In genomic region chr6:5507056-5507722, GRCh38 we compare ENCODE assay signal across 10 cellular contexts.
A peak's percentile ranks its signal among the peaks of the same experiment; 100 is the strongest.
DNase-seq lines count a peak whose midpoint lies in the region; ATAC-seq and TF ChIP-seq lines count a peak whose summit lies in the region.
"Had no signal": no experiment of that assay in that cellular context is flagged by ENCODE, and none has a peak within 500 bp of the region (broad histone marks: within the 10 kb centered on the region; RNA-seq: fewer than 3 reads in every experiment).

No MANE protein-coding gene starts in this region.

- H3K9me3 ChIP-seq in PC-3 (ENCODE audit: low read length), result no peaks in the 10 kb centered on the region
- H3K9me3 ChIP-seq: uterus had no signal

- no peaks in the 10 kb centered on the region for H3K9me2 ChIP-seq in PC-3 (replicated peaks; ENCODE audit: low read length)

- no peaks in the 10 kb centered on the region for H4K20me1 ChIP-seq in PC-3 (ENCODE audit: low read length)

- DNase-seq in activated naive CD4-positive, alpha-beta T cell treated with Interleukin-2 at 50 U/mL for 16 hours, result no peak
- DNase-seq in T-cell, result peak in 12 of 34 experiments; percentile 3 to 22 (median 12)
- DNase-seq in PC-3, result no peak
- DNase-seq in DMS 273 (lab: John Stamatoyannopoulos, UW; ENCODE audit: unreplicated experiment), result no peak
- no peak for DNase-seq in AML-193 (lab: John Stamatoyannopoulos, UW)
- no peak for DNase-seq in hippocampal formation (lab: John Stamatoyannopoulos, UW)
- DNase-seq: uterus had no signal

- H3K27me3 Mint-ChIP-seq in activated naive CD4-positive, alpha-beta T cell treated with anti-CD3 and anti-CD28 coated beads, Interleukin-2, amount 50 U/mL, for 24 hours, result no peaks in the 10 kb centered on the region
- H3K27me3 Mint-ChIP-seq in T-cell, result no peaks in the 10 kb centered on the region

- peaks cover 13% of the 10 kb centered on the region for H3K4me1 ChIP-seq in PC-3 (ENCODE audit: insufficient read depth, low read length)
- H3K4me1 ChIP-seq: uterus had no signal

- no peak overlapping the region for H2AFZ ChIP-seq in PC-3 (ENCODE audit: low read length)

- no peaks in the 10 kb centered on the region for H3K27me3 ChIP-seq in PC-3 (ENCODE audit: low read length)
- H3K27me3 ChIP-seq: uterus had no signal

- BruUV-seq in PC-3 (replicated peaks; lab: Mats Ljungman, UMichigan), result no TSS peak

- intact Hi-C loops in PC-3 (cut with micrococcal nuclease), result no loop called here

- POLR2A ChIA-PET in T-cell (lab: Charles Lee) (no interaction called here), PC-3 (lab: Charles Lee; ENCODE audit: unreplicated experiment) (interaction anchor here (0.6 kb wide), 1 partner anchor 9 kb away, joined by 5 read pairs; no protein-coding TSS in a partner anchor)

- H3K27ac ChIP-seq in PC-3 (ENCODE audit: low read length), result no peak overlapping the region
- H3K27ac ChIP-seq: uterus had no signal

- H3K9me3 Mint-ChIP-seq in activated naive CD4-positive, alpha-beta T cell treated with anti-CD3 and anti-CD28 coated beads, Interleukin-2, amount 50 U/mL, for 24 hours, result no peaks in the 10 kb centered on the region
- no peaks in the 10 kb centered on the region for H3K9me3 Mint-ChIP-seq in T-cell

- H3K36me3 Mint-ChIP-seq in activated naive CD4-positive, alpha-beta T cell treated with anti-CD3 and anti-CD28 coated beads, Interleukin-2, amount 50 U/mL, for 24 hours, result peaks cover 6% of the 10 kb centered on the region
- H3K36me3 Mint-ChIP-seq in T-cell, result peaks cover 16% of the 10 kb centered on the region

- no peaks in the 10 kb centered on the region for H3F3A ChIP-seq in PC-3 (ENCODE audit: low read length, unreplicated experiment)

- peak; percentile 86 for ATAC-seq in HG02884 (IDR thresholded peaks at IDR 0.05; ENCODE audit: unreplicated experiment)
- peak; percentile 49 to 92 (median 58) for ATAC-seq in T-cell (replicated peaks in 1 of 4)
- ATAC-seq in PC-3, result no peak

- CTCF ChIA-PET in T-cell (lab: Charles Lee) (interaction anchor here in 1 of 2 donors (0.7 to 1.2 kb wide), 4 partner anchors 9 to 36 kb away, joined by 3 read pairs; no protein-coding TSS in a partner anchor), PC-3 (lab: Charles Lee) (no interaction called here)

- TF ChIP-seq CTCF in PC-3 (conservative IDR thresholded peaks at IDR 0.05; ENCODE audit: low read depth, low read length), result no peak

- no peak overlapping the region for H3K4me2 ChIP-seq in PC-3 (ENCODE audit: low read length)
- H3K4me2 ChIP-seq: smooth muscle cell had no signal

- peaks cover 44% of the 10 kb centered on the region for H3K4me1 Mint-ChIP-seq in activated naive CD4-positive, alpha-beta T cell treated with anti-CD3 and anti-CD28 coated beads, Interleukin-2, amount 50 U/mL, for 24 hours
- peaks cover 25 to 49% (median 46%) of the 10 kb centered on the region in 3 donors for H3K4me1 Mint-ChIP-seq in T-cell

- no peaks in the 10 kb centered on the region for H3K79me2 ChIP-seq in PC-3 (ENCODE audit: low read length)

- H3K4me3 ChIP-seq in PC-3 (ENCODE audit: low read length), result no peak overlapping the region
- H3K4me3 ChIP-seq: smooth muscle cell, uterus had no signal

- peak overlapping the region; percentile 62 for H3K4me3 Mint-ChIP-seq in activated naive CD4-positive, alpha-beta T cell treated with anti-CD3 and anti-CD28 coated beads, Interleukin-2, amount 50 U/mL, for 24 hours
- H3K4me3 Mint-ChIP-seq in T-cell, result peak overlapping the region; percentile 21 to 49 (median 46)

- no peak overlapping the region for H3K9ac ChIP-seq in PC-3 (ENCODE audit: low read length)

- peak overlapping the region; percentile 15 for H3K27ac Mint-ChIP-seq in activated naive CD4-positive, alpha-beta T cell treated with anti-CD3 and anti-CD28 coated beads, Interleukin-2, amount 50 U/mL, for 24 hours
- peak overlapping the region; percentile 70 to 88 for H3K27ac Mint-ChIP-seq in T-cell

- no peaks in the 10 kb centered on the region for H3K36me3 ChIP-seq in PC-3 (ENCODE audit: low read depth, low read length)
- H3K36me3 ChIP-seq: uterus had no signal
